In the genomic region with DNA sequence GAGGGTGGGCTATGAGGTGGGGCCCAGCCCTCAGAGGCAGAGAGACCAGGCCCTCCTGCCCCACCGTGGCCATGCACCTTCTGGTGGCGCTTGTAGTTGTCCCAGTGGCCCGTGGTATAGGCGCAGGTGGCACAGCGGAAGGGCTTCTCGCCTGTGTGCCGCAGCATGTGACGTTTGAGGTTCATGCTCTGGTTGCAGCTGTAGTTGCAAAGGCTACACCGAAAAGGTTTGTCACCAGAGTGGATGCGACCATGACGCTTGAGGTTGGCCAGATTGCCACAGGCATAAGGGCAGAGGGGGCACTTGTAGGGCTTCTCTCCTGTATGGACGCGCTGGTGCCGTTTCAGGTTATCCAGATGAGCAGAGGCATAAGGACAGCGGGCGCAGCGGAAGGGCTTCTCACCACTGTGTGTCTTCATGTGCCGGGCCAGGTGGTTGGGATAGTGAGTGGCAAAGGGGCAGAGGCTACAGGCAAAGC, we compare ENCODE assay signal across 2 cellular contexts.
A peak's percentile ranks its signal among the peaks of the same experiment; 100 is the strongest.
TF ChIP-seq lines count a peak whose summit lies in the region.

No MANE protein-coding gene starts in this region.

TF ChIP-seq in HepG2, 621 proteins besides CTCF, POLR2A, EP300 and RAD21 (continues in another document):
- TF ChIP-seq ZNF253 (CRISPR knock-in tag; IDR thresholded peaks at IDR 0.05; ENCODE audit: borderline replicate concordance) (no peak), POLR2AphosphoS5 (IDR thresholded peaks at IDR 0.05; ENCODE audit: low read depth, low read length) (peak; percentile 64), ZNF557 (CRISPR knock-in tag; IDR thresholded peaks at IDR 0.05) (no peak), ZNF432 (CRISPR knock-in tag; IDR thresholded peaks at IDR 0.05; ENCODE audit: borderline replicate concordance) (no peak), NCOR1 (IDR thresholded peaks at IDR 0.05; ENCODE audit: borderline replicate concordance, low read length) (no peak), YEATS2 (CRISPR knock-in tag; IDR thresholded peaks at IDR 0.05; ENCODE audit: borderline replicate concordance) (no peak), ZNF10 (CRISPR knock-in tag; IDR thresholded peaks at IDR 0.05; ENCODE audit: borderline replicate concordance, low read depth) (no peak), ZBTB33 (CRISPR knock-in tag; IDR thresholded peaks at IDR 0.05) (peak; percentile 67; the same call in 1 of the 2 replicates), POLR2G (IDR thresholded peaks at IDR 0.05; ENCODE audit: low read depth, low read length) (peak; percentile 30; the same call in 1 of the 2 replicates), RAD51 (IDR thresholded peaks at IDR 0.05; ENCODE audit: borderline replicate concordance) (no peak), FOXM1 (CRISPR knock-in tag; IDR thresholded peaks at IDR 0.05) (no peak), ZNF343 (CRISPR knock-in tag; IDR thresholded peaks at IDR 0.05) (0 out of 2 replicates have a peak, but pooled peaks have one; percentile 42), PAF1 (CRISPR knock-in tag; IDR thresholded peaks at IDR 0.05) (peak; percentile 22; the same call in 1 of the 2 replicates), THAP11 (CRISPR knock-in tag; IDR thresholded peaks at IDR 0.05) (no peak), ZSCAN29 (CRISPR knock-in tag; conservative IDR thresholded peaks at IDR 0.05) (0 out of 2 replicates have a peak, but pooled peaks have one; percentile 19), AKAP8 (CRISPR knock-in tag; IDR thresholded peaks at IDR 0.05) (peak; percentile 88), GATAD1 (CRISPR knock-in tag; IDR thresholded peaks at IDR 0.05) (no peak), ARNT2 (CRISPR knock-in tag; IDR thresholded peaks at IDR 0.05; ENCODE audit: low read depth) (no peak), HOXA3 (CRISPR knock-in tag; IDR thresholded peaks at IDR 0.05) (peak; percentile 13; the same call in 1 of the 2 replicates), ZC3H4 (CRISPR knock-in tag; IDR thresholded peaks at IDR 0.05; ENCODE audit: borderline replicate concordance) (no peak), ZNF577 (CRISPR knock-in tag; IDR thresholded peaks at IDR 0.05; ENCODE audit: borderline replicate concordance, low read depth) (no peak), EHMT2 (IDR thresholded peaks at IDR 0.05; ENCODE audit: borderline replicate concordance, low read depth, low read length) (no peak), FOXK1 (CRISPR knock-in tag; IDR thresholded peaks at IDR 0.05; ENCODE audit: borderline replicate concordance, low read depth) (no peak), HNRNPUL1 (IDR thresholded peaks at IDR 0.05; ENCODE audit: low read depth, low read length) (no peak), ZNF790 (CRISPR knock-in tag; IDR thresholded peaks at IDR 0.05; ENCODE audit: borderline replicate concordance) (0 out of 2 replicates have a peak, but pooled peaks have one; percentile 11)
- TF ChIP-seq, protein P1, sequence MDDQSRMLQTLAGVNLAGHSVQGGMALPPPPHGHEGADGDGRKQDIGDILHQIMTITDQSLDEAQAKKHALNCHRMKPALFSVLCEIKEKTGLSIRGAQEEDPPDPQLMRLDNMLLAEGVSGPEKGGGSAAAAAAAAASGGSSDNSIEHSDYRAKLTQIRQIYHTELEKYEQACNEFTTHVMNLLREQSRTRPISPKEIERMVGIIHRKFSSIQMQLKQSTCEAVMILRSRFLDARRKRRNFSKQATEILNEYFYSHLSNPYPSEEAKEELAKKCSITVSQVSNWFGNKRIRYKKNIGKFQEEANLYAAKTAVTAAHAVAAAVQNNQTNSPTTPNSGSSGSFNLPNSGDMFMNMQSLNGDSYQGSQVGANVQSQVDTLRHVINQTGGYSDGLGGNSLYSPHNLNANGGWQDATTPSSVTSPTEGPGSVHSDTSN (CRISPR knock-in tag; IDR thresholded peaks at IDR 0.05; ENCODE audit: borderline replicate concordance): no peak
- TF ChIP-seq, protein P2, sequence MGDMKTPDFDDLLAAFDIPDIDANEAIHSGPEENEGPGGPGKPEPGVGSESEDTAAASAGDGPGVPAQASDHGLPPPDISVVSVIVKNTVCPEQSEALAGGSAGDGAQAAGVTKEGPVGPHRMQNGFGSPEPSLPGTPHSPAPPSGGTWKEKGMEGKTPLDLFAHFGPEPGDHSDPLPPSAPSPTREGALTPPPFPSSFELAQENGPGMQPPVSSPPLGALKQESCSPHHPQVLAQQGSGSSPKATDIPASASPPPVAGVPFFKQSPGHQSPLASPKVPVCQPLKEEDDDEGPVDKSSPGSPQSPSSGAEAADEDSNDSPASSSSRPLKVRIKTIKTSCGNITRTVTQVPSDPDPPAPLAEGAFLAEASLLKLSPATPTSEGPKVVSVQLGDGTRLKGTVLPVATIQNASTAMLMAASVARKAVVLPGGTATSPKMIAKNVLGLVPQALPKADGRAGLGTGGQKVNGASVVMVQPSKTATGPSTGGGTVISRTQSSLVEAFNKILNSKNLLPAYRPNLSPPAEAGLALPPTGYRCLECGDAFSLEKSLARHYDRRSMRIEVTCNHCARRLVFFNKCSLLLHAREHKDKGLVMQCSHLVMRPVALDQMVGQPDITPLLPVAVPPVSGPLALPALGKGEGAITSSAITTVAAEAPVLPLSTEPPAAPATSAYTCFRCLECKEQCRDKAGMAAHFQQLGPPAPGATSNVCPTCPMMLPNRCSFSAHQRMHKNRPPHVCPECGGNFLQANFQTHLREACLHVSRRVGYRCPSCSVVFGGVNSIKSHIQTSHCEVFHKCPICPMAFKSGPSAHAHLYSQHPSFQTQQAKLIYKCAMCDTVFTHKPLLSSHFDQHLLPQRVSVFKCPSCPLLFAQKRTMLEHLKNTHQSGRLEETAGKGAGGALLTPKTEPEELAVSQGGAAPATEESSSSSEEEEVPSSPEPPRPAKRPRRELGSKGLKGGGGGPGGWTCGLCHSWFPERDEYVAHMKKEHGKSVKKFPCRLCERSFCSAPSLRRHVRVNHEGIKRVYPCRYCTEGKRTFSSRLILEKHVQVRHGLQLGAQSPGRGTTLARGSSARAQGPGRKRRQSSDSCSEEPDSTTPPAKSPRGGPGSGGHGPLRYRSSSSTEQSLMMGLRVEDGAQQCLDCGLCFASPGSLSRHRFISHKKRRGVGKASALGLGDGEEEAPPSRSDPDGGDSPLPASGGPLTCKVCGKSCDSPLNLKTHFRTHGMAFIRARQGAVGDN (CRISPR knock-in tag; IDR thresholded peaks at IDR 0.05): no peak

TF ChIP-seq in HCT116, 20 proteins besides CTCF, POLR2A, EP300 and RAD21:
- TF ChIP-seq POLR2AphosphoS5 (IDR thresholded peaks at IDR 0.05; ENCODE audit: low read depth, low read length): peak; percentile 51; the same call in 1 of the 2 replicates
- no peak for TF ChIP-seq REST (IDR thresholded peaks at IDR 0.05; ENCODE audit: low read depth)
